Comparison of ENCODE assay signal across 15 cellular contexts in genomic region chrX:22122510-22122909, GRCh38.
DNase-seq lines count a peak whose midpoint lies in the region; ATAC-seq, FAIRE-seq and TF ChIP-seq lines count a peak whose summit lies in the region.
"Had no signal": no experiment of that assay in that cellular context is flagged by ENCODE, and none has a peak within 500 bp of the region (broad histone marks: within the 10 kb centered on the region; RNA-seq: fewer than 3 reads in every experiment).

No MANE protein-coding gene starts in this region.

- no peak for TF ChIP-seq RAD21 in GM12878 (IDR thresholded peaks at IDR 0.05; ENCODE audit: insufficient read depth, low read depth, low read length)

- no peaks in the 10 kb centered on the region for H4K20me1 ChIP-seq in GM12878 (ENCODE audit: control insufficient read depth, insufficient read depth)

- H3K27ac Mint-ChIP-seq in T-helper 2 cell treated with Interferon-gamma antibody and Interleukin-4, amounts not matched to agents 5 μg/mL and 100 μg/mL, for 36 hours, result no peak overlapping the region
- H3K27ac Mint-ChIP-seq: activated B cell treated with CpG ODN at 0.5 μM for 24 hours had no signal

- no peak overlapping the region for H3K4me2 ChIP-seq in GM12878 (ENCODE audit: control insufficient read depth, insufficient read depth)

- no peak overlapping the region for H3K9ac ChIP-seq in GM12878 (ENCODE audit: control insufficient read depth, insufficient read depth, low read length)

- H2AFZ ChIP-seq in ACC112 (ENCODE audit: low read length, unreplicated experiment) (no peak overlapping the region), GM12878 (ENCODE audit: control insufficient read depth, low read depth, low read length) (no peak overlapping the region)

- ATAC-seq in GM12878, result peak; percentile 37
- no peak for ATAC-seq in HG02642 (IDR thresholded peaks at IDR 0.05; ENCODE audit: poor library complexity, unreplicated experiment)
- ATAC-seq: upper lobe of right lung had no signal

- H3K79me2 ChIP-seq in ACC112 (ENCODE audit: control insufficient read depth, insufficient read depth, low read length, unreplicated experiment), result no peaks in the 10 kb centered on the region
- H3K79me2 ChIP-seq in GM12878 (ENCODE audit: control insufficient read depth, insufficient read depth, low read length), result no peaks in the 10 kb centered on the region

- no peak overlapping the region for H3K4me3 Mint-ChIP-seq in T-helper 2 cell treated with Interferon-gamma antibody and Interleukin-4, amounts not matched to agents 5 μg/mL and 100 μg/mL, for 36 hours
- H3K4me3 Mint-ChIP-seq: activated B cell treated with CpG ODN at 0.5 μM for 24 hours had no signal

- TF ChIP-seq POLR2A in GM12878 (IDR thresholded peaks at IDR 0.05; ENCODE audit: low read depth, low read length), result no peak

- no peaks in the 10 kb centered on the region for H3K9me3 Mint-ChIP-seq in T-helper 2 cell treated with Interferon-gamma antibody and Interleukin-4, amounts not matched to agents 5 μg/mL and 100 μg/mL, for 36 hours
- H3K9me3 Mint-ChIP-seq: activated B cell treated with CpG ODN at 0.5 μM for 24 hours had no signal

- 71% methylated on average over 2 of the region's 2 CpGs for WGBS in GM12878 (ENCODE audit: insufficient coverage, insufficient replicate concordance, low lambda C conversion rate, missing lambda C conversion rate)

- no peak for TF ChIP-seq EP300 in GM12878 (IDR thresholded peaks at IDR 0.05; ENCODE audit: borderline replicate concordance in 1 of 2, control insufficient read depth in 1 of 2, low read depth in 2 of 2, low read length in 2 of 2)

- peaks cover 40% of the 10 kb centered on the region for H3K4me1 ChIP-seq in ACC112 (ENCODE audit: control insufficient read depth, insufficient read depth, low read length, unreplicated experiment)
- H3K4me1 ChIP-seq in GM12878 (ENCODE audit: control insufficient read depth, insufficient read depth, low read length), result no peaks in the 10 kb centered on the region
- H3K4me1 ChIP-seq in HAP-1, result peaks cover 4% of the 10 kb centered on the region; the same call in 1 of the 2 replicates
- H3K4me1 ChIP-seq: upper lobe of right lung had no signal

- in situ Hi-C loops in GM12878 (cut with MboI) (no loop called here), HAP-1 (cut with MboI; ENCODE audit: low sequenced_read_pairs) (no loop called here)

- no peaks in the 10 kb centered on the region for H3K27me3 Mint-ChIP-seq in T-helper 2 cell treated with Interferon-gamma antibody and Interleukin-4, amounts not matched to agents 5 μg/mL and 100 μg/mL, for 36 hours (ENCODE audit: low read depth)
- H3K27me3 Mint-ChIP-seq: activated B cell treated with CpG ODN at 0.5 μM for 24 hours had no signal

- SMC1A ChIA-PET in GM12878 (lab: Charles Lee; ENCODE audit: uncharacterized antibody, unreplicated experiment), result interaction anchor here (1.7 to 5.9 kb wide), 3 partner anchors 10 to 23 kb away, joined by 5 to 29 read pairs (median 14); no protein-coding TSS in a partner anchor

- no peaks in the 10 kb centered on the region for H3K4me1 Mint-ChIP-seq in T-helper 2 cell treated with Interferon-gamma antibody and Interleukin-4, amounts not matched to agents 5 μg/mL and 100 μg/mL, for 36 hours (ENCODE audit: low read depth)
- H3K4me1 Mint-ChIP-seq: activated B cell treated with CpG ODN at 0.5 μM for 24 hours had no signal

- H3K4me3 ChIP-seq in ACC112 (ENCODE audit: low read depth, low read length) (no peak overlapping the region), GM12878 (no peak overlapping the region), HAP-1 (no peak overlapping the region)
- H3K4me3 ChIP-seq: SJSA1, skin epidermis, upper lobe of right lung had no signal

- CTCF ChIA-PET in GM12878 (lab: Yijun Ruan, JAX), result interaction anchor here (0.9 to 4.8 kb wide), 4 partner anchors 9 to 137 kb away, joined by 3 to 49 read pairs (median 8); no protein-coding TSS in a partner anchor

- RAD21 ChIA-PET in GM12878 (lab: Charles Lee; ENCODE audit: unreplicated experiment), result interaction anchor here (0.8 to 1.5 kb wide), 6 partner anchors 10 to 137 kb away, joined by 3 to 7 read pairs (median 5); no protein-coding TSS in a partner anchor

- peak; percentile 73 for DNase-seq in HT1080 (ENCODE audit: low read depth)
- DNase-seq in GM12878 (ENCODE audit: low read depth, low spot score), result no peak
- peak; percentile 38 for DNase-seq in iris pigment epithelial cell (ENCODE audit: low read depth)
- DNase-seq in cerebellum (ENCODE audit: low spot score), result no peak
- DNase-seq in T-helper 2 cell treated with Interferon-gamma antibody and Interleukin-4, amounts not matched to agents 5 μg/mL and 100 μg/mL, for 36 hours (ENCODE audit: low spot score), result no peak
- DNase-seq in HAP-1 (ENCODE audit: low spot score in 2 of 2), result no peak
- DNase-seq: activated B cell treated with CpG ODN at 0.5 μM for 24 hours, erythroblast, kidney, NCI-H510A, upper lobe of right lung had no signal

- no peak for FAIRE-seq in GM12878 (lab: Jason Lieb, UNC)
- FAIRE-seq: kidney had no signal

- H3K9me3 ChIP-seq in GM12878 (replicated peaks; ENCODE audit: control insufficient read depth, insufficient read depth, low read length) (no peaks in the 10 kb centered on the region), HAP-1 (no peaks in the 10 kb centered on the region)
- H3K9me3 ChIP-seq: SJSA1, upper lobe of right lung had no signal

- H3K36me3 ChIP-seq in ACC112 (ENCODE audit: insufficient read depth, low read length) (no peaks in the 10 kb centered on the region), GM12878 (ENCODE audit: control insufficient read depth in 2 of 2, insufficient read depth in 2 of 2, low read length in 1 of 2) (no peaks in the 10 kb centered on the region), HAP-1 (replicated peaks) (no peaks in the 10 kb centered on the region)
- H3K36me3 ChIP-seq: SJSA1, upper lobe of right lung had no signal

- H3K27me3 ChIP-seq in ACC112 (ENCODE audit: insufficient read depth, low read length) (no peaks in the 10 kb centered on the region), GM12878 (replicated peaks in 1 of 2; ENCODE audit: control insufficient read depth in 2 of 2, insufficient read depth in 2 of 2, low read length in 1 of 2) (no peaks in the 10 kb centered on the region), HAP-1 (ENCODE audit: low read depth) (no peaks in the 10 kb centered on the region)
- H3K27me3 ChIP-seq: SJSA1, upper lobe of right lung had no signal

- no TSS peak for BruUV-seq in GM12878 (replicated peaks; lab: Mats Ljungman, UMichigan)

- POLR2A ChIA-PET in GM12878 (lab: Charles Lee), result interaction anchor here (0.7 kb wide), 1 partner anchor 75 kb away, joined by 5 read pairs; no protein-coding TSS in a partner anchor

- TF ChIP-seq CTCF in GM12878 (IDR thresholded peaks at IDR 0.05 in 2 of 3, conservative IDR thresholded peaks at IDR 0.05 in 1 of 3; ENCODE audit: control insufficient read depth in 2 of 3, extremely low read depth in 1 of 3, insufficient read depth in 1 of 3, low read depth in 3 of 3, low read length in 3 of 3), result no peak

- H3K36me3 Mint-ChIP-seq in T-helper 2 cell treated with Interferon-gamma antibody and Interleukin-4, amounts not matched to agents 5 μg/mL and 100 μg/mL, for 36 hours (ENCODE audit: low read depth), result no peaks in the 10 kb centered on the region

- H3K27ac ChIP-seq in ACC112 (ENCODE audit: low read depth, low read length), result peak overlapping the region; percentile 67
- no peak overlapping the region for H3K27ac ChIP-seq in GM12878 (ENCODE audit: control insufficient read depth, insufficient read depth)
- H3K27ac ChIP-seq: SJSA1, upper lobe of right lung had no signal

- intact Hi-C loops in GM12878 (cut with micrococcal nuclease; ENCODE audit: unreplicated experiment), result no loop called here

TF ChIP-seq in GM12878, 131 proteins besides CTCF, POLR2A, EP300 and RAD21 (continues in another document):
- no peak for TF ChIP-seq E4F1 (IDR thresholded peaks at IDR 0.05; ENCODE audit: borderline replicate concordance, partially characterized antibody)
- no peak for TF ChIP-seq TBL1XR1 (IDR thresholded peaks at IDR 0.05; ENCODE audit: low read depth, low read length)
- no peak for TF ChIP-seq YY1 (IDR thresholded peaks at IDR 0.05; ENCODE audit: low read depth, low read length)

Comparison
In these comparisons a context has a peak if more than half of its experiments do, and no peak if none do; other contexts are left out.
1. DNase-seq: peak in HT1080 (single experiment) and iris pigment epithelial cell (single experiment); none in GM12878 (single experiment), cerebellum (single experiment), T-helper 2 cell treated with Interferon-gamma antibody and Interleukin-4, amounts not matched to agents 5 μg/mL and 100 μg/mL, for 36 hours (single experiment) and HAP-1 (0 of 2).